Comparison of ENCODE assay signal across 23 cellular contexts in genomic region chr11:117411736-117412135, GRCh38.
"Had no signal": no experiment of that assay in that cellular context is flagged by ENCODE, and none has a peak within 500 bp of the region (broad histone marks: within the 10 kb centered on the region; RNA-seq: fewer than 3 reads in every experiment).

No MANE protein-coding gene starts in this region.

- H3K4me1 ChIP-seq: ascending aorta, body of pancreas, Peyer's patch, SJCRH30 had no signal

- H3K27ac ChIP-seq: ascending aorta, body of pancreas, KMS-11, Peyer's patch, RWPE1, SJCRH30 had no signal

- ATAC-seq: activated naive CD4-positive, alpha-beta T cell treated with anti-CD3 and anti-CD28 coated beads, Interleukin-2, amount 50 U/mL, for 72 hours; activated naive CD8-positive, alpha-beta T cell treated with anti-CD3 and anti-CD28 coated beads, Interleukin-2, amount 50 U/mL, for 24 hours; body of pancreas had no signal

- H3K27me3 ChIP-seq: ascending aorta, body of pancreas, Peyer's patch, SJCRH30 had no signal

- DNase-seq: activated CD4-positive, alpha-beta memory T cell treated with anti-CD3 and anti-CD28 coated beads, Interleukin-2, amount 10 ng/mL, durations not matched to agents 7 days and 5 days; activated CD4-positive, alpha-beta T cell treated with anti-CD3 and anti-CD28 coated beads, Interleukin-2, amount 50 U/mL, for 1 hour; activated CD4-positive, CD25-positive, alpha-beta regulatory T cell; activated naive CD4-positive, alpha-beta T cell treated with Interleukin-2 at 50 U/mL for 16 hours; activated naive CD8-positive, alpha-beta T cell treated with anti-CD3 and anti-CD28 coated beads, Interleukin-2, amount 50 U/mL, for 24 hours; activated T-cell treated with anti-CD3 and anti-CD28 coated beads for 4 hours; amniotic stem cell; body of pancreas; NCI-H2029; NCI-H345; NCI-H510A; NCI-H526 treated with DMSO at 0.1 percent for 48 hours; NK-92 treated with Interleukin-12 subunit alpha and Interleukin-12 subunit beta, amount 100 ng/mL, for 24 hours; Peyer's patch; Right ventricle myocardium superior; SJCRH30; SW 1271; T1000 had no signal

- H3K4me3 ChIP-seq: ascending aorta, body of pancreas, Peyer's patch, SJCRH30 had no signal

- H3K36me3 ChIP-seq: SJCRH30 had no signal

- H3K9me3 ChIP-seq: ascending aorta, body of pancreas, Peyer's patch, SJCRH30, SK-N-SH had no signal
